In the genomic region with DNA sequence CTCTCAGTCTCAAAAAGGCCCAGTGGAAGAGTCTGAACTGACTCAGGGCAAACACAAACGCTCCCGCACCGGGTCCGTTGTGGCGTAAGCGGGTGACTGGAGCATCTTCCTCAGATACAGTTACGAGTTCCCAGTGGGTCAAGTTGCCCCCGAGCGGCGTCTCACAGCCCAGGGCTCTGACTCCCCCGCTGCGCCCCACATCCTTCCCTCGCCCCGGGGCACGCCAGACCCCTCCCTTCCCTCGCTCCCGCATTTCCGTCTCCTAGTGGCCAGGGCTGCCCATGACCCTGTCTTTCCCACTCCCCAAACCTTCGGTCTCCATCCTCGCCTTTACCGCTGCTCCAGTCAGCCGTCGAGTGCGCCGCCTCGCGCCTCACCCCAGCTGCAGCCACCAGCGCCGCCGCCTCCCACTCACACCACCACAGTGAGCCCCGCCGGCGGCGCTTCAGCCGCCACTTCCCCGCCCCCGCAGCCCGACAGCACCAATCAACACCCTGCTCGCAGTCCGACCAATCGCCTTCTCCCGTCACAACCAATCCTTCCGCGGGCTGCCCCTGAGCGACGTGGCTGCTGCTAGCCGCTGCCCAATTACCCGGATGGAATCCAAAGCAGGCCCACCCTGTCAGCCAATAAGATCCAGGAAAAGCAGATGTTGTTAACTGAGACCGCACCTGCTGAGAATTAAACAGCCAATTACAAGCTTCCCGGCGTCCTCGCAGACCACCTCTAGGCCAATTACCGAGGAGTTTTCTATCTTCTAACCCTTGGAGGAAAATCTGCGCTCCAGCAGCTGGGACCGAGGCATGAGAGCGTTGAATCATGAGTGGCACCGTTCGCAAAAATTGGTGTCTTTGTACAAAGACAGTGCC, we compare ENCODE assay signal across 8 cellular contexts. TPM values are rescaled to one million over a fixed set of nuclear protein-coding genes. Genes with fewer than 3 reads are reported as not detected.
DNase-seq lines count a peak whose midpoint lies in the region; ATAC-seq and TF ChIP-seq lines count a peak whose summit lies in the region.

A gene with protein sequence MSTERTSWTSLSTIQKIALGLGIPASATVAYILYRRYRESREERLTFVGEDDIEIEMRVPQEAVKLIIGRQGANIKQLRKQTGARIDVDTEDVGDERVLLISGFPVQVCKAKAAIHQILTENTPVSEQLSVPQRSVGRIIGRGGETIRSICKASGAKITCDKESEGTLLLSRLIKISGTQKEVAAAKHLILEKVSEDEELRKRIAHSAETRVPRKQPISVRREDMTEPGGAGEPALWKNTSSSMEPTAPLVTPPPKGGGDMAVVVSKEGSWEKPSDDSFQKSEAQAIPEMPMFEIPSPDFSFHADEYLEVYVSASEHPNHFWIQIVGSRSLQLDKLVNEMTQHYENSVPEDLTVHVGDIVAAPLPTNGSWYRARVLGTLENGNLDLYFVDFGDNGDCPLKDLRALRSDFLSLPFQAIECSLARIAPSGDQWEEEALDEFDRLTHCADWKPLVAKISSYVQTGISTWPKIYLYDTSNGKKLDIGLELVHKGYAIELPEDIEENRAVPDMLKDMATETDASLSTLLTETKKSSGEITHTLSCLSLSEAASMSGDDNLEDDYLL (minus strand): TSS at position 430 of the 869 bp plus-strand sequence. CDS start 7,478 bp downstream, outside the sequence.

- TF ChIP-seq CTCF in fibroblast of mammary gland (conservative IDR thresholded peaks at IDR 0.05; ENCODE audit: control insufficient read depth, insufficient read depth, low read depth, low read length), result no peak

- ATAC-seq in naive thymus-derived CD8-positive, alpha-beta T cell, result peak; percentile 95 to 96

- peak within 1 kb of the TSS; percentile 94 to 100 (median 98) for H3K4me3 Mint-ChIP-seq in naive thymus-derived CD8-positive, alpha-beta T cell

- no peak within 1 kb of the TSS for H3K27ac ChIP-seq in GM23248

- H3K27me3 Mint-ChIP-seq in naive thymus-derived CD8-positive, alpha-beta T cell, result peaks cover 0 to 2% (median 0%) of the 10 kb centered on the region in 5 donors

- no peaks in the 10 kb centered on the region for H4K20me1 ChIP-seq in GM23248 (ENCODE audit: insufficient read depth)

- H3F3A ChIP-seq in GM23248 (ENCODE audit: insufficient read depth), result no peaks in the 10 kb centered on the region

- no peaks in the 10 kb centered on the region for H3K9me2 ChIP-seq in GM23248 (ENCODE audit: insufficient read depth)

- H3K4me3 ChIP-seq in GM23248 (peak within 1 kb of the TSS; percentile 81), fibroblast of mammary gland (ENCODE audit: control insufficient read depth, low read depth, low read length) (peak within 1 kb of the TSS; percentile 73)

- peaks cover 6% of the 10 kb centered on the region for H3K27me3 ChIP-seq in GM23248 (replicated peaks; ENCODE audit: insufficient read depth)

- H3K36me3 ChIP-seq in GM23248 (ENCODE audit: low read depth), result no peaks in the 10 kb centered on the region

- 0 to 2% methylated on average over 41 to 56 of the region's 58 CpGs for WGBS in GM23248 (ENCODE audit: low coverage in 1 of 2, low lambda C conversion rate in 2 of 2, missing lambda C conversion rate in 2 of 2), 2 experiments

- H3K4me1 Mint-ChIP-seq in naive thymus-derived CD8-positive, alpha-beta T cell, result peaks cover 8 to 36% (median 31%) of the 10 kb centered on the region in 4 donors

- 0 out of 2 replicates have a peak, but pooled peaks cover 3% of the 10 kb centered on the region for H3K4me1 ChIP-seq in GM23248 (ENCODE audit: insufficient read depth)

- POLR2A ChIA-PET in naive thymus-derived CD8-positive, alpha-beta T cell (lab: Charles Lee), result interaction anchor here (0.7 to 2.7 kb wide), 4 partner anchors 27 to 173 kb away, joined by 3 to 23 read pairs (median 4); a partner anchor contains a TSS

- peak within 1 kb of the TSS; percentile 55 for H3K9ac ChIP-seq in GM23248

- no peaks in the 10 kb centered on the region for H3K79me2 ChIP-seq in GM23248 (ENCODE audit: insufficient read depth)

- H3K9me3 ChIP-seq in GM23248 (ENCODE audit: low read depth), result no peaks in the 10 kb centered on the region

- DNase-seq in Daoy (ENCODE audit: low read depth), result peak; percentile 100
- DNase-seq in GM23248, result peak; percentile 99
- peak; percentile 100 for DNase-seq in Kasumi-1 (lab: John Stamatoyannopoulos, UW)
- DNase-seq in RPMI7951 (ENCODE audit: low read depth), result peak; percentile 99
- peak; percentile 91 to 98 for DNase-seq in activated T-helper 1 cell treated with anti-CD3 and anti-CD28 coated beads, Interleukin-2, amount 50 U/mL, for 16 hours (ENCODE audit: low read depth in 1 of 2, low spot score in 1 of 2)
- DNase-seq in fibroblast of mammary gland (ENCODE audit: low read depth), result peak; percentile 99
- DNase-seq in naive thymus-derived CD8-positive, alpha-beta T cell, result peak; percentile 92 to 99 (median 98)
- DNase-seq in stimulated activated naive CD4-positive, alpha-beta T cell (lab: John Stamatoyannopoulos, UW), result peak; percentile 95 to 99 (median 98)

- H2AFZ ChIP-seq in GM23248, result peak within 1 kb of the TSS; percentile 93

- peaks cover 0 to 10% (median 0%) of the 10 kb centered on the region in 3 donors for H3K36me3 Mint-ChIP-seq in naive thymus-derived CD8-positive, alpha-beta T cell

- H3K4me2 ChIP-seq in GM23248 (ENCODE audit: unreplicated experiment), result peak within 1 kb of the TSS; percentile 77

- in situ Hi-C loops in GM23248 (cut with MboI), result no loop called here

- H3K9me3 Mint-ChIP-seq in naive thymus-derived CD8-positive, alpha-beta T cell, result no peaks in the 10 kb centered on the region

- H3K27ac Mint-ChIP-seq in naive thymus-derived CD8-positive, alpha-beta T cell, result peak within 1 kb of the TSS; percentile 83 to 98 (median 93)

RNA-seq across cellular contexts. Expression of the gene that starts here (rescaled TPM):
- total RNA-seq in Daoy (2014; rRNA removed; shearing (Covaris generic)), result 12.6 and 13.8 TPM in 2 replicates
- 0.38 and 3.6 TPM in 2 replicates for total RNA-seq in GM23248 (2014; rRNA removed; shearing (Covaris generic))
- 1.9 and 2.2 TPM in 2 replicates for polyA plus RNA-seq in GM23248 (2016; fragmentation: Nextera tagmentation; extraction: Ambion mirVana)
- total RNA-seq in RPMI7951 (2014; rRNA removed; shearing (Covaris generic)), result 4.6 and 5.5 TPM in 2 replicates
- 10 to 100 TPM; 20.5 to 23.2 TPM for total RNA-seq in naive thymus-derived CD8-positive, alpha-beta T cell
- 10 to 100 TPM; 14.7 to 15.9 (median 14.9) TPM for polyA plus RNA-seq in naive thymus-derived CD8-positive, alpha-beta T cell
